In genomic region chr10:77659046-77659670, GRCh38 we compare ENCODE assay signal across 2 cellular contexts. TPM values are rescaled to one million over a fixed set of nuclear protein-coding genes. Genes with fewer than 3 reads are reported as not detected.
"Had no signal": no experiment of that assay in that cellular context is flagged by ENCODE, and none has a peak within 500 bp of the region (broad histone marks: within the 10 kb centered on the region; RNA-seq: fewer than 3 reads in every experiment).

No MANE protein-coding gene starts in this region.

RNA-seq across cellular contexts. Expression of gene KCNMA1, which starts 21.6 kb away (rescaled TPM):
- total RNA-seq: activated naive CD4-positive, alpha-beta T cell treated with anti-CD3 and anti-CD28 coated beads, Interleukin-2, amount 50 U/mL, for 72 hours had no signal
- polyA plus RNA-seq: naive thymus-derived CD4-positive, alpha-beta T cell had no signal
